ENCODE assay signal across 8 cellular contexts in genomic region chr3:49019941-49020334, GRCh38. TPM values are rescaled to one million over a fixed set of nuclear protein-coding genes. Genes with fewer than 3 reads are reported as not detected.
A peak's percentile ranks its signal among the peaks of the same experiment; 100 is the strongest.
DNase-seq lines count a peak whose midpoint lies in the region; ATAC-seq, FAIRE-seq and TF ChIP-seq lines count a peak whose summit lies in the region.

No MANE protein-coding gene starts in this region.

- no peaks in the 10 kb centered on the region for H3K9me2 ChIP-seq in SU-DHL-6 (replicated peaks; ENCODE audit: insufficient read depth, low read length)

- FAIRE-seq in frontal cortex (lab: Jason Lieb, UNC): no peak

- H3K36me3 ChIP-seq in SU-DHL-6 (ENCODE audit: low read length): no peaks in the 10 kb centered on the region

- peak; percentile 41 for DNase-seq in NOMO-1 treated with DMSO at 0.1 percent for 48 hours (lab: John Stamatoyannopoulos, UW; ENCODE audit: unreplicated experiment)
- no peak for DNase-seq in NOMO-1 (lab: John Stamatoyannopoulos, UW; ENCODE audit: unreplicated experiment in 2 of 2)
- peak in 1 of 2 donors; percentile 63 for DNase-seq in foreskin fibroblast
- DNase-seq in KG1 (lab: John Stamatoyannopoulos, UW): no peak
- DNase-seq in frontal cortex (ENCODE audit: low spot score in 2 of 2): no peak

- no peaks in the 10 kb centered on the region for H3K27me3 Mint-ChIP-seq in stimulated activated memory B cell treated with anti-CD40 and anti-IgM and Interleukin-4, amounts not matched to agents 10 μg/mL and 1 μg/mL and 100 μg/mL, for 72 hours

- no peaks in the 10 kb centered on the region for H3K9me3 Mint-ChIP-seq in stimulated activated memory B cell treated with anti-CD40 and anti-IgM and Interleukin-4, amounts not matched to agents 10 μg/mL and 1 μg/mL and 100 μg/mL, for 72 hours

- H3K4me1 Mint-ChIP-seq in stimulated activated memory B cell treated with anti-CD40 and anti-IgM and Interleukin-4, amounts not matched to agents 10 μg/mL and 1 μg/mL and 100 μg/mL, for 72 hours: peaks cover 63% of the 10 kb centered on the region

- no peaks in the 10 kb centered on the region for H3K9me3 ChIP-seq in SU-DHL-6 (ENCODE audit: insufficient read depth, low read length)

- H3K4me2 ChIP-seq in SU-DHL-6 (ENCODE audit: low read depth, low read length, poor library complexity, severe bottlenecking): peak overlapping the region; percentile 71

- ATAC-seq in stimulated activated memory B cell treated with anti-CD40 and anti-IgM and Interleukin-4, amounts not matched to agents 10 μg/mL and 1 μg/mL and 100 μg/mL, for 72 hours: no peak
- ATAC-seq in HG03108 (IDR thresholded peaks at IDR 0.05; ENCODE audit: unreplicated experiment): no peak

- peaks cover 38% of the 10 kb centered on the region for H3K36me3 Mint-ChIP-seq in stimulated activated memory B cell treated with anti-CD40 and anti-IgM and Interleukin-4, amounts not matched to agents 10 μg/mL and 1 μg/mL and 100 μg/mL, for 72 hours

- TF ChIP-seq CTCF in SU-DHL-6 (IDR thresholded peaks at IDR 0.05; ENCODE audit: insufficient read depth, low read length, poor library complexity, severe bottlenecking) (no peak), foreskin fibroblast (IDR thresholded peaks at IDR 0.05; ENCODE audit: low read depth, low read length) (no peak)

- H4K20me1 ChIP-seq in SU-DHL-6 (ENCODE audit: low read depth, low read length): no peaks in the 10 kb centered on the region

- peak overlapping the region; percentile 94 for H3K27ac ChIP-seq in SU-DHL-6 (ENCODE audit: low read depth, low read length)

- peak overlapping the region; percentile 88 for H3K4me3 Mint-ChIP-seq in stimulated activated memory B cell treated with anti-CD40 and anti-IgM and Interleukin-4, amounts not matched to agents 10 μg/mL and 1 μg/mL and 100 μg/mL, for 72 hours

- H3K4me3 ChIP-seq in SU-DHL-6 (ENCODE audit: insufficient read depth, low read length, poor library complexity, severe bottlenecking) (peak overlapping the region; percentile 74), foreskin fibroblast (ENCODE audit: low read depth in 1 of 2, low read length in 2 of 2) (peak overlapping the region; percentile 85 to 87)

- H2AFZ ChIP-seq in SU-DHL-6 (ENCODE audit: low read depth, low read length, severe bottlenecking): no peak overlapping the region

- H3F3A ChIP-seq in SU-DHL-6 (ENCODE audit: insufficient read depth): peaks cover 31% of the 10 kb centered on the region

- H3K9ac ChIP-seq in SU-DHL-6 (ENCODE audit: low read length): peak overlapping the region; percentile 94

- no peaks in the 10 kb centered on the region for H3K27me3 ChIP-seq in SU-DHL-6 (ENCODE audit: low read length)

- H3K27ac Mint-ChIP-seq in stimulated activated memory B cell treated with anti-CD40 and anti-IgM and Interleukin-4, amounts not matched to agents 10 μg/mL and 1 μg/mL and 100 μg/mL, for 72 hours: peak overlapping the region; percentile 96

- peaks cover 21% of the 10 kb centered on the region; the same call in 1 of the 2 replicates for H3K79me2 ChIP-seq in SU-DHL-6 (ENCODE audit: insufficient read depth, low read length)

RNA-seq across cellular contexts. Expression of gene DALRD3, which starts 1.6 kb away (rescaled TPM):
- 51.4 TPM for total RNA-seq in frontal cortex

RNA-seq across cellular contexts. Expression of gene NDUFAF3, which starts 2.0 kb away (rescaled TPM):
- total RNA-seq in frontal cortex: 31.8 TPM

RNA-seq across cellular contexts. Expression of gene IMPDH2, which starts 9.3 kb away (rescaled TPM):
- 190 TPM for total RNA-seq in frontal cortex

RNA-seq across cellular contexts. Expression of gene WDR6, which starts 12.7 kb away (rescaled TPM):
- 111 TPM for total RNA-seq in frontal cortex

RNA-seq across cellular contexts. Expression of gene P4HTM, which starts 29.9 kb away (rescaled TPM):
- total RNA-seq in frontal cortex: 53.8 TPM
